In genomic region chr4:123674752-123675151, GRCh38 we compare ENCODE assay signal across 1 cellular context.
TF ChIP-seq lines count a peak whose summit lies in the region.

No MANE protein-coding gene starts in this region.

TF ChIP-seq in WTC11, 78 proteins besides CTCF, POLR2A, EP300 and RAD21 (continued from another document):
- TF ChIP-seq, protein P1, sequence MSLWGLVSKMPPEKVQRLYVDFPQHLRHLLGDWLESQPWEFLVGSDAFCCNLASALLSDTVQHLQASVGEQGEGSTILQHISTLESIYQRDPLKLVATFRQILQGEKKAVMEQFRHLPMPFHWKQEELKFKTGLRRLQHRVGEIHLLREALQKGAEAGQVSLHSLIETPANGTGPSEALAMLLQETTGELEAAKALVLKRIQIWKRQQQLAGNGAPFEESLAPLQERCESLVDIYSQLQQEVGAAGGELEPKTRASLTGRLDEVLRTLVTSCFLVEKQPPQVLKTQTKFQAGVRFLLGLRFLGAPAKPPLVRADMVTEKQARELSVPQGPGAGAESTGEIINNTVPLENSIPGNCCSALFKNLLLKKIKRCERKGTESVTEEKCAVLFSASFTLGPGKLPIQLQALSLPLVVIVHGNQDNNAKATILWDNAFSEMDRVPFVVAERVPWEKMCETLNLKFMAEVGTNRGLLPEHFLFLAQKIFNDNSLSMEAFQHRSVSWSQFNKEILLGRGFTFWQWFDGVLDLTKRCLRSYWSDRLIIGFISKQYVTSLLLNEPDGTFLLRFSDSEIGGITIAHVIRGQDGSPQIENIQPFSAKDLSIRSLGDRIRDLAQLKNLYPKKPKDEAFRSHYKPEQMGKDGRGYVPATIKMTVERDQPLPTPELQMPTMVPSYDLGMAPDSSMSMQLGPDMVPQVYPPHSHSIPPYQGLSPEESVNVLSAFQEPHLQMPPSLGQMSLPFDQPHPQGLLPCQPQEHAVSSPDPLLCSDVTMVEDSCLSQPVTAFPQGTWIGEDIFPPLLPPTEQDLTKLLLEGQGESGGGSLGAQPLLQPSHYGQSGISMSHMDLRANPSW (CRISPR knock-in tag; conservative IDR thresholded peaks at IDR 0.05; ENCODE audit: low read depth) = no peak
- TF ChIP-seq, protein P2, sequence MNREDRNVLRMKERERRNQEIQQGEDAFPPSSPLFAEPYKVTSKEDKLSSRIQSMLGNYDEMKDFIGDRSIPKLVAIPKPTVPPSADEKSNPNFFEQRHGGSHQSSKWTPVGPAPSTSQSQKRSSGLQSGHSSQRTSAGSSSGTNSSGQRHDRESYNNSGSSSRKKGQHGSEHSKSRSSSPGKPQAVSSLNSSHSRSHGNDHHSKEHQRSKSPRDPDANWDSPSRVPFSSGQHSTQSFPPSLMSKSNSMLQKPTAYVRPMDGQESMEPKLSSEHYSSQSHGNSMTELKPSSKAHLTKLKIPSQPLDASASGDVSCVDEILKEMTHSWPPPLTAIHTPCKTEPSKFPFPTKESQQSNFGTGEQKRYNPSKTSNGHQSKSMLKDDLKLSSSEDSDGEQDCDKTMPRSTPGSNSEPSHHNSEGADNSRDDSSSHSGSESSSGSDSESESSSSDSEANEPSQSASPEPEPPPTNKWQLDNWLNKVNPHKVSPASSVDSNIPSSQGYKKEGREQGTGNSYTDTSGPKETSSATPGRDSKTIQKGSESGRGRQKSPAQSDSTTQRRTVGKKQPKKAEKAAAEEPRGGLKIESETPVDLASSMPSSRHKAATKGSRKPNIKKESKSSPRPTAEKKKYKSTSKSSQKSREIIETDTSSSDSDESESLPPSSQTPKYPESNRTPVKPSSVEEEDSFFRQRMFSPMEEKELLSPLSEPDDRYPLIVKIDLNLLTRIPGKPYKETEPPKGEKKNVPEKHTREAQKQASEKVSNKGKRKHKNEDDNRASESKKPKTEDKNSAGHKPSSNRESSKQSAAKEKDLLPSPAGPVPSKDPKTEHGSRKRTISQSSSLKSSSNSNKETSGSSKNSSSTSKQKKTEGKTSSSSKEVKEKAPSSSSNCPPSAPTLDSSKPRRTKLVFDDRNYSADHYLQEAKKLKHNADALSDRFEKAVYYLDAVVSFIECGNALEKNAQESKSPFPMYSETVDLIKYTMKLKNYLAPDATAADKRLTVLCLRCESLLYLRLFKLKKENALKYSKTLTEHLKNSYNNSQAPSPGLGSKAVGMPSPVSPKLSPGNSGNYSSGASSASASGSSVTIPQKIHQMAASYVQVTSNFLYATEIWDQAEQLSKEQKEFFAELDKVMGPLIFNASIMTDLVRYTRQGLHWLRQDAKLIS (CRISPR knock-in tag; IDR thresholded peaks at IDR 0.05; ENCODE audit: borderline replicate concordance) = no peak
- TF ChIP-seq NFYB (CRISPR knock-in tag; conservative IDR thresholded peaks at IDR 0.05; ENCODE audit: low read depth) (no peak), KAT7 (CRISPR knock-in tag; IDR thresholded peaks at IDR 0.05; ENCODE audit: borderline replicate concordance) (no peak), OVOL2 (CRISPR knock-in tag; IDR thresholded peaks at IDR 0.05; ENCODE audit: borderline replicate concordance) (no peak), HMGXB4 (CRISPR knock-in tag; IDR thresholded peaks at IDR 0.05) (no peak), JUN (CRISPR knock-in tag; IDR thresholded peaks at IDR 0.05) (no peak), ARID4B (CRISPR knock-in tag; IDR thresholded peaks at IDR 0.05; ENCODE audit: borderline replicate concordance) (no peak), RELA (CRISPR knock-in tag; IDR thresholded peaks at IDR 0.05; ENCODE audit: borderline replicate concordance) (no peak)
- TF ChIP-seq, protein P3, sequence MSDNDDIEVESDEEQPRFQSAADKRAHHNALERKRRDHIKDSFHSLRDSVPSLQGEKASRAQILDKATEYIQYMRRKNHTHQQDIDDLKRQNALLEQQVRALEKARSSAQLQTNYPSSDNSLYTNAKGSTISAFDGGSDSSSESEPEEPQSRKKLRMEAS (CRISPR knock-in tag; IDR thresholded peaks at IDR 0.05) = no peak
TF ChIP-seq in WTC11: peak in this region for 0.
